17 cellular contexts compared by ENCODE assay signal in the genomic region with DNA sequence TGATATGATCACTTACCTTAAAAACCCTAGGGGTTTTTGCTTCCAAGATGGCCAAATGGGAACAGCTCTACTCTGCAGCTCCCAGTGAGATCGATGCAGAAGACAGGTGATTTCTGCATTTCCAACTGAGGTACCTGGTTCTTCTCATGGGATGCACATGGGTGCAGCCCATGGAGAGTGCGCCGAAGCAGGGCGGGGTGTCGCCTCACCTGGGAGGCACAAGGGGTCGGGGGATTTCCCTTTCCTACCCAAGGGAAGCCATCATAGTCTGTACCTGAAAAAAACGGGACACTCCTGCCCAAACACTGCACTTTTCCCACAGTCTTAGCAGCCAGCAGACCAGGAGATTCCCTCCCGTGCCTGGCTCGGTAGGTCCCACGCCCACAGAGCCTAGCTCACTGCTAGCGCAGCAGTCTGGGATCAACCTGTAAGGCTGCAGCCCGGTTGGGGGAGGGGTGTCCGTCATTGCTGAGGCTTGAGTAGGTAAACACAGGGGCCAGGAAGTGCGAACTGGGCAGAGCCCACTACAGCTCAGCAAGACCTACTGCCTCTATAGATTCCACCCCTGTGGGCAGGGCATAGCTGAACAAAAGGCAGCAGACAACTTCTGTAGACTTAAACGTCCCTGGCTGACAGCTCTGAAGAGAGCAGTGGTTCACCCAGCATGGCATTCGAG.
DNase-seq lines count a peak whose midpoint lies in the region; ATAC-seq and TF ChIP-seq lines count a peak whose summit lies in the region.
"Had no signal": no experiment of that assay in that cellular context is flagged by ENCODE, and none has a peak within 500 bp of the region (broad histone marks: within the 10 kb centered on the region; RNA-seq: fewer than 3 reads in every experiment).

No MANE protein-coding gene starts in this region.

- H3K27me3 ChIP-seq in NT2/D1 (ENCODE audit: insufficient read depth, insufficient read length) (no peaks in the 10 kb centered on the region), iPS-18a (ENCODE audit: control insufficient read depth, insufficient read depth, low read length) (no peaks in the 10 kb centered on the region), thyroid gland (no peaks in the 10 kb centered on the region)

- TF ChIP-seq POLR2A in thyroid gland (IDR thresholded peaks at IDR 0.05): no peak

- DNase-seq in NCI-H748 (lab: John Stamatoyannopoulos, UW; ENCODE audit: unreplicated experiment) (peak; percentile 12), NCI-H748 treated with DMSO at 0.1 percent for 48 hours (lab: John Stamatoyannopoulos, UW) (no peak), NT2/D1 (ENCODE audit: low read depth, low spot score) (peak; percentile 28), thyroid gland (no peak), GM03348 (ENCODE audit: low spot score) (no peak)
- DNase-seq in stimulated activated effector memory CD8-positive, alpha-beta T cell treated with anti-CD3 and anti-CD28 coated beads, Interleukin-12 subunit alpha, Interleukin-12 subunit beta, amount 100 ng/mL, for 72 hours (ENCODE audit: low spot score in 2 of 2): no peak
- DNase-seq in effector memory CD8-positive, alpha-beta T cell: no peak
- DNase-seq: CD4-positive, alpha-beta memory T cell; DND-41; GF-D8; NCI-H1105; NCI-H187; NCI-H446 treated with DMSO at 0.1 percent for 48 hours; Right ventricle myocardium superior had no signal

- intact Hi-C loops in thyroid gland (cut with DNase I): no loop called here

- H3K27ac ChIP-seq in iPS-18a (ENCODE audit: low read length) (no peak overlapping the region), thyroid gland (no peak overlapping the region)
- H3K27ac ChIP-seq: SK-N-MC had no signal

- H3K36me3 Mint-ChIP-seq in stimulated activated effector memory CD8-positive, alpha-beta T cell treated with anti-CD3 and anti-CD28 coated beads, Interleukin-12 subunit alpha, Interleukin-12 subunit beta, amount 100 ng/mL, for 72 hours: no peaks in the 10 kb centered on the region
- no peaks in the 10 kb centered on the region for H3K36me3 Mint-ChIP-seq in effector memory CD8-positive, alpha-beta T cell (ENCODE audit: insufficient read depth)

- peaks cover 12% of the 10 kb centered on the region for H3K9me3 Mint-ChIP-seq in stimulated activated effector memory CD8-positive, alpha-beta T cell treated with anti-CD3 and anti-CD28 coated beads, Interleukin-12 subunit alpha, Interleukin-12 subunit beta, amount 100 ng/mL, for 72 hours
- H3K9me3 Mint-ChIP-seq in effector memory CD8-positive, alpha-beta T cell: peaks cover 0 to 6% of the 10 kb centered on the region in 2 donors

- peaks cover 1% of the 10 kb centered on the region for H3K4me1 ChIP-seq in NT2/D1 (ENCODE audit: insufficient read depth, insufficient read length)
- H3K4me1 ChIP-seq in iPS-18a (ENCODE audit: control insufficient read depth, low read depth, low read length): peaks cover 11% of the 10 kb centered on the region
- no peaks in the 10 kb centered on the region for H3K4me1 ChIP-seq in thyroid gland

- H3K27ac Mint-ChIP-seq in stimulated activated effector memory CD8-positive, alpha-beta T cell treated with anti-CD3 and anti-CD28 coated beads, Interleukin-12 subunit alpha, Interleukin-12 subunit beta, amount 100 ng/mL, for 72 hours: no peak overlapping the region
- H3K27ac Mint-ChIP-seq in effector memory CD8-positive, alpha-beta T cell: no peak overlapping the region
- H3K27ac Mint-ChIP-seq: CD4-positive, alpha-beta memory T cell had no signal

- H3K9me3 ChIP-seq in NT2/D1 (ENCODE audit: insufficient read depth, low read length): 0 out of 2 replicates have a peak, but pooled peaks cover 6% of the 10 kb centered on the region
- H3K9me3 ChIP-seq in iPS-18a (ENCODE audit: control insufficient read depth, low read depth, low read length): no peaks in the 10 kb centered on the region
- H3K9me3 ChIP-seq in thyroid gland: no peaks in the 10 kb centered on the region
- H3K9me3 ChIP-seq: HAP-1 had no signal

- H3K4me1 Mint-ChIP-seq in stimulated activated effector memory CD8-positive, alpha-beta T cell treated with anti-CD3 and anti-CD28 coated beads, Interleukin-12 subunit alpha, Interleukin-12 subunit beta, amount 100 ng/mL, for 72 hours: no peaks in the 10 kb centered on the region
- no peaks in the 10 kb centered on the region for H3K4me1 Mint-ChIP-seq in effector memory CD8-positive, alpha-beta T cell (ENCODE audit: low read depth in 2 of 2)

- no peak for ATAC-seq in stimulated activated effector memory CD8-positive, alpha-beta T cell treated with anti-CD3 and anti-CD28 coated beads, Interleukin-12 subunit alpha, Interleukin-12 subunit beta, amount 100 ng/mL, for 72 hours
- ATAC-seq in effector memory CD8-positive, alpha-beta T cell (replicated peaks): no peak

- no peak overlapping the region for H3K9ac ChIP-seq in NT2/D1 (ENCODE audit: insufficient read length, low read depth)
- no peak overlapping the region for H3K9ac ChIP-seq in iPS-18a (ENCODE audit: low read length)

- H3K4me3 ChIP-seq in NT2/D1 (ENCODE audit: insufficient read length, low read depth) (no peak overlapping the region), iPS-18a (ENCODE audit: low read length) (peak overlapping the region; percentile 41), thyroid gland (replicated peaks in 1 of 3) (no peak overlapping the region)
- H3K4me3 ChIP-seq: HAP-1, SK-N-MC had no signal

- no peak for TF ChIP-seq CTCF in thyroid gland (IDR thresholded peaks at IDR 0.05)

- H3K4me3 Mint-ChIP-seq in stimulated activated effector memory CD8-positive, alpha-beta T cell treated with anti-CD3 and anti-CD28 coated beads, Interleukin-12 subunit alpha, Interleukin-12 subunit beta, amount 100 ng/mL, for 72 hours: no peak overlapping the region
- H3K4me3 Mint-ChIP-seq in effector memory CD8-positive, alpha-beta T cell: no peak overlapping the region
- H3K4me3 Mint-ChIP-seq: CD4-positive, alpha-beta memory T cell had no signal

- WGBS in thyroid gland, 2 donors: 67 to 75% methylated on average over 14 of the region's 16 CpGs

- H3K36me3 ChIP-seq in NT2/D1 (ENCODE audit: insufficient read depth, insufficient read length, low read length) (no peaks in the 10 kb centered on the region), iPS-18a (ENCODE audit: control insufficient read depth, low read depth, low read length) (no peaks in the 10 kb centered on the region), thyroid gland (no peaks in the 10 kb centered on the region)
- H3K36me3 ChIP-seq: HAP-1 had no signal

- no peaks in the 10 kb centered on the region for H3K27me3 Mint-ChIP-seq in effector memory CD8-positive, alpha-beta T cell

Comparison
In these comparisons a context has a peak if more than half of its experiments do, and no peak if none do; other contexts are left out.
1. DNase-seq: peak in NCI-H748 (single experiment) and NT2/D1 (single experiment); none in NCI-H748 treated with DMSO at 0.1 percent for 48 hours (single experiment), stimulated activated effector memory CD8-positive, alpha-beta T cell treated with anti-CD3 and anti-CD28 coated beads, Interleukin-12 subunit alpha, Interleukin-12 subunit beta, amount 100 ng/mL, for 72 hours (0 of 2), effector memory CD8-positive, alpha-beta T cell (0 of 3), thyroid gland (0 of 2) and GM03348 (single experiment).